In genomic region chr5:111075520-111075919, GRCh38 we compare ENCODE assay signal across 13 cellular contexts. TPM values are rescaled to one million over a fixed set of nuclear protein-coding genes. Genes with fewer than 3 reads are reported as not detected.
DNase-seq lines count a peak whose midpoint lies in the region; ATAC-seq and TF ChIP-seq lines count a peak whose summit lies in the region.
"Had no signal": no experiment of that assay in that cellular context is flagged by ENCODE, and none has a peak within 500 bp of the region (broad histone marks: within the 10 kb centered on the region; RNA-seq: fewer than 3 reads in every experiment).

No MANE protein-coding gene starts in this region.

- peaks cover 2% of the 10 kb centered on the region for H3K36me3 Mint-ChIP-seq in activated naive CD4-positive, alpha-beta T cell treated with anti-CD3 and anti-CD28 coated beads, Interleukin-2, amount 50 U/mL, for 24 hours
- H3K36me3 Mint-ChIP-seq in activated CD4-positive, alpha-beta memory T cell treated with anti-CD3 and anti-CD28 coated beads for 36 hours: no peaks in the 10 kb centered on the region

- H3K4me3 Mint-ChIP-seq in activated naive CD4-positive, alpha-beta T cell treated with anti-CD3 and anti-CD28 coated beads, Interleukin-2, amount 50 U/mL, for 24 hours: no peak overlapping the region
- H3K4me3 Mint-ChIP-seq in stimulated activated naive CD8-positive, alpha-beta T cell treated with anti-CD3 and anti-CD28 coated beads, Interleukin-15, amount 100 ng/mL, for 72 hours: peak overlapping the region; percentile 31 to 44
- H3K4me3 Mint-ChIP-seq in activated CD4-positive, alpha-beta memory T cell treated with anti-CD3 and anti-CD28 coated beads for 36 hours: no peak overlapping the region
- H3K4me3 Mint-ChIP-seq: effector memory CD8-positive, alpha-beta T cell had no signal

- no peaks in the 10 kb centered on the region for H4K20me1 ChIP-seq in fibroblast of lung (ENCODE audit: control insufficient read depth, extremely low read depth, insufficient read depth, low read length)

- DNase-seq in activated naive CD4-positive, alpha-beta T cell treated with Interleukin-2 at 50 U/mL for 16 hours: no peak
- DNase-seq in OCI-M1 (lab: John Stamatoyannopoulos, UW) (peak; percentile 54), fibroblast of lung (ENCODE audit: low read depth in 2 of 2) (peak; percentile 95 to 96), NCI-H524 (lab: John Stamatoyannopoulos, UW) (no peak)
- no peak for DNase-seq in stimulated activated naive CD8-positive, alpha-beta T cell treated with anti-CD3 and anti-CD28 coated beads, Interleukin-15, amount 100 ng/mL, for 72 hours
- no peak for DNase-seq in activated CD4-positive, alpha-beta memory T cell treated with anti-CD3 and anti-CD28 coated beads for 36 hours
- DNase-seq: effector memory CD8-positive, alpha-beta T cell; islet precursor cell; NCI-H1092; pancreas had no signal

- no peaks in the 10 kb centered on the region for H3K27me3 ChIP-seq in fibroblast of lung (ENCODE audit: control insufficient read depth, insufficient read depth, low read length)
- H3K27me3 ChIP-seq: pancreas had no signal

- CTCF ChIA-PET in activated CD4-positive, alpha-beta memory T cell treated with anti-CD3 and anti-CD28 coated beads for 36 hours (lab: Charles Lee): no interaction called here

- peaks cover 2% of the 10 kb centered on the region for H3K36me3 ChIP-seq in fibroblast of lung (ENCODE audit: control insufficient read depth, insufficient read depth, low read length)
- H3K36me3 ChIP-seq: pancreas had no signal

- peaks cover 8% of the 10 kb centered on the region for H3K79me2 ChIP-seq in fibroblast of lung (ENCODE audit: control insufficient read depth, insufficient read depth, low read length)

- peaks cover 35% of the 10 kb centered on the region for H3K4me1 Mint-ChIP-seq in activated naive CD4-positive, alpha-beta T cell treated with anti-CD3 and anti-CD28 coated beads, Interleukin-2, amount 50 U/mL, for 24 hours
- peaks cover 42% of the 10 kb centered on the region for H3K4me1 Mint-ChIP-seq in stimulated activated naive CD8-positive, alpha-beta T cell treated with anti-CD3 and anti-CD28 coated beads, Interleukin-15, amount 100 ng/mL, for 72 hours
- H3K4me1 Mint-ChIP-seq in activated CD4-positive, alpha-beta memory T cell treated with anti-CD3 and anti-CD28 coated beads for 36 hours (ENCODE audit: low read depth): peaks cover 28% of the 10 kb centered on the region

- H2AFZ ChIP-seq in fibroblast of lung (ENCODE audit: low read length): no peak overlapping the region

- peak overlapping the region; percentile 64 to 88 (median 76) for H3K4me3 ChIP-seq in fibroblast of lung (replicated peaks in 1 of 4; ENCODE audit: control extremely low read depth in 1 of 4, insufficient read depth in 1 of 4, low read depth in 3 of 4, low read length in 4 of 4)
- H3K4me3 ChIP-seq: pancreas had no signal

- no peak overlapping the region for H3K27ac ChIP-seq in fibroblast of lung (ENCODE audit: insufficient read depth, low read length)
- H3K27ac ChIP-seq: pancreas had no signal

- POLR2A ChIA-PET in activated CD4-positive, alpha-beta memory T cell treated with anti-CD3 and anti-CD28 coated beads for 36 hours (lab: Charles Lee): no interaction called here

- peak overlapping the region; percentile 65 for H3K4me2 ChIP-seq in fibroblast of lung (ENCODE audit: extremely low read depth, insufficient read depth, low read length)

- H3K9ac ChIP-seq in fibroblast of lung (ENCODE audit: insufficient read depth, low read length): no peak overlapping the region

- ATAC-seq in stimulated activated naive CD8-positive, alpha-beta T cell treated with anti-CD3 and anti-CD28 coated beads, Interleukin-15, amount 100 ng/mL, for 72 hours: peak; percentile 76
- ATAC-seq in HG03432 (IDR thresholded peaks at IDR 0.05; ENCODE audit: unreplicated experiment): no peak
- ATAC-seq: effector memory CD8-positive, alpha-beta T cell had no signal

- no peaks in the 10 kb centered on the region for H3K9me3 Mint-ChIP-seq in activated naive CD4-positive, alpha-beta T cell treated with anti-CD3 and anti-CD28 coated beads, Interleukin-2, amount 50 U/mL, for 24 hours
- H3K9me3 Mint-ChIP-seq in stimulated activated naive CD8-positive, alpha-beta T cell treated with anti-CD3 and anti-CD28 coated beads, Interleukin-15, amount 100 ng/mL, for 72 hours: no peaks in the 10 kb centered on the region
- H3K9me3 Mint-ChIP-seq in activated CD4-positive, alpha-beta memory T cell treated with anti-CD3 and anti-CD28 coated beads for 36 hours: no peaks in the 10 kb centered on the region
- H3K9me3 Mint-ChIP-seq: activated T-helper 2 cell treated with anti-CD3 and anti-CD28 coated beads, Interferon-gamma antibody, Interleukin-2, Interleukin-4, amounts not matched to agents 10 μg/mL and 5 μg/mL and 100 μg/mL, durations not matched to agents 14 hours and 24 hours and 36 hours; effector memory CD8-positive, alpha-beta T cell had no signal

- peaks cover 47% of the 10 kb centered on the region for H3K27me3 Mint-ChIP-seq in activated naive CD4-positive, alpha-beta T cell treated with anti-CD3 and anti-CD28 coated beads, Interleukin-2, amount 50 U/mL, for 24 hours
- H3K27me3 Mint-ChIP-seq in stimulated activated naive CD8-positive, alpha-beta T cell treated with anti-CD3 and anti-CD28 coated beads, Interleukin-15, amount 100 ng/mL, for 72 hours: peaks cover 80% of the 10 kb centered on the region
- peaks cover 52% of the 10 kb centered on the region for H3K27me3 Mint-ChIP-seq in activated CD4-positive, alpha-beta memory T cell treated with anti-CD3 and anti-CD28 coated beads for 36 hours

- no peaks in the 10 kb centered on the region for H3K9me3 ChIP-seq in fibroblast of lung (ENCODE audit: control insufficient read depth, insufficient read depth, low read depth, low read length)
- H3K9me3 ChIP-seq: pancreas had no signal

- intact Hi-C loops in activated CD4-positive, alpha-beta memory T cell treated with anti-CD3 and anti-CD28 coated beads for 36 hours (cut with micrococcal nuclease): no loop called here

- H3K27ac Mint-ChIP-seq in activated naive CD4-positive, alpha-beta T cell treated with anti-CD3 and anti-CD28 coated beads, Interleukin-2, amount 50 U/mL, for 24 hours: peak overlapping the region; percentile 14
- peak overlapping the region; percentile 77 to 86 for H3K27ac Mint-ChIP-seq in stimulated activated naive CD8-positive, alpha-beta T cell treated with anti-CD3 and anti-CD28 coated beads, Interleukin-15, amount 100 ng/mL, for 72 hours
- no peak overlapping the region for H3K27ac Mint-ChIP-seq in activated CD4-positive, alpha-beta memory T cell treated with anti-CD3 and anti-CD28 coated beads for 36 hours
- H3K27ac Mint-ChIP-seq: activated T-helper 2 cell treated with anti-CD3 and anti-CD28 coated beads, Interferon-gamma antibody, Interleukin-2, Interleukin-4, amounts not matched to agents 10 μg/mL and 5 μg/mL and 100 μg/mL, durations not matched to agents 14 hours and 24 hours and 36 hours; effector memory CD8-positive, alpha-beta T cell had no signal

- TF ChIP-seq CTCF in fibroblast of lung (conservative IDR thresholded peaks at IDR 0.05 in 1 of 2, IDR thresholded peaks at IDR 0.05 in 1 of 2; ENCODE audit: low read depth in 1 of 2, low read length in 2 of 2): no peak

- H3K4me1 ChIP-seq in fibroblast of lung (ENCODE audit: control insufficient read depth, extremely low read depth, insufficient read depth, low read length): peaks cover 14% of the 10 kb centered on the region

RNA-seq across cellular contexts. Expression of gene TSLP, which starts 4.0 kb away (rescaled TPM):
- 9.2 and 18.7 TPM in 2 replicates for total RNA-seq in fibroblast of lung
- 4.6 and 20.6 TPM in 2 replicates for polyA plus RNA-seq in fibroblast of lung
- polyA plus RNA-seq in fibroblast of lung (2012): 3.7 and 15.2 TPM in 2 replicates
- polyA minus RNA-seq in fibroblast of lung (ENCODE audit: low replicate concordance): 0.24 and 3.5 TPM in 2 replicates
- under 1 TPM; 0.34 to 0.55 TPM for total RNA-seq in activated CD4-positive, alpha-beta memory T cell treated with anti-CD3 and anti-CD28 coated beads for 36 hours

RNA-seq across cellular contexts. Expression of gene WDR36, which starts 16.6 kb away (rescaled TPM):
- 55.8 and 56.8 TPM in 2 replicates for total RNA-seq in fibroblast of lung
- 34.7 and 41.1 TPM in 2 replicates for polyA plus RNA-seq in fibroblast of lung
- polyA plus RNA-seq in fibroblast of lung (2012): 14.8 and 18.2 TPM in 2 replicates
- polyA minus RNA-seq in fibroblast of lung (ENCODE audit: low replicate concordance): 11.0 and 16.4 TPM in 2 replicates
- total RNA-seq in activated CD4-positive, alpha-beta memory T cell treated with anti-CD3 and anti-CD28 coated beads for 36 hours: 10 to 100 TPM; 43.5 to 44.1 TPM

Comparison
In these comparisons a context has a peak if more than half of its experiments do, and no peak if none do; other contexts are left out.
1. H3K4me3 Mint-ChIP-seq: peak in stimulated activated naive CD8-positive, alpha-beta T cell treated with anti-CD3 and anti-CD28 coated beads, Interleukin-15, amount 100 ng/mL, for 72 hours (2 of 2); none in activated naive CD4-positive, alpha-beta T cell treated with anti-CD3 and anti-CD28 coated beads, Interleukin-2, amount 50 U/mL, for 24 hours (single experiment) and activated CD4-positive, alpha-beta memory T cell treated with anti-CD3 and anti-CD28 coated beads for 36 hours (single experiment).
2. DNase-seq: peak in OCI-M1 (single experiment) and fibroblast of lung (2 of 2); none in activated naive CD4-positive, alpha-beta T cell treated with Interleukin-2 at 50 U/mL for 16 hours (single experiment), stimulated activated naive CD8-positive, alpha-beta T cell treated with anti-CD3 and anti-CD28 coated beads, Interleukin-15, amount 100 ng/mL, for 72 hours (0 of 2), activated CD4-positive, alpha-beta memory T cell treated with anti-CD3 and anti-CD28 coated beads for 36 hours (single experiment) and NCI-H524 (0 of 2).